2 cellular contexts compared by ENCODE assay signal in genomic region chr3:167754049-167754448, GRCh38.
A peak's percentile ranks its signal among the peaks of the same experiment; 100 is the strongest.
TF ChIP-seq lines count a peak whose summit lies in the region.

No MANE protein-coding gene starts in this region.

TF ChIP-seq in GM12891, 5 proteins besides CTCF, POLR2A, EP300 and RAD21 (continued from another document):
- no peak for TF ChIP-seq TAF1 (IDR thresholded peaks at IDR 0.05; ENCODE audit: low read depth, low read length)
- no peak for TF ChIP-seq PAX5 (IDR thresholded peaks at IDR 0.05; ENCODE audit: insufficient read depth, low read length, severe bottlenecking)
- no peak for TF ChIP-seq POLR2AphosphoS5 (IDR thresholded peaks at IDR 0.05; ENCODE audit: low read depth, low read length)

TF ChIP-seq in GM12878, 131 proteins besides CTCF, POLR2A, EP300 and RAD21 (continued from another document):
- no peak for TF ChIP-seq MTA3 (IDR thresholded peaks at IDR 0.05; ENCODE audit: borderline replicate concordance, low read length)
- TF ChIP-seq, protein P1, sequence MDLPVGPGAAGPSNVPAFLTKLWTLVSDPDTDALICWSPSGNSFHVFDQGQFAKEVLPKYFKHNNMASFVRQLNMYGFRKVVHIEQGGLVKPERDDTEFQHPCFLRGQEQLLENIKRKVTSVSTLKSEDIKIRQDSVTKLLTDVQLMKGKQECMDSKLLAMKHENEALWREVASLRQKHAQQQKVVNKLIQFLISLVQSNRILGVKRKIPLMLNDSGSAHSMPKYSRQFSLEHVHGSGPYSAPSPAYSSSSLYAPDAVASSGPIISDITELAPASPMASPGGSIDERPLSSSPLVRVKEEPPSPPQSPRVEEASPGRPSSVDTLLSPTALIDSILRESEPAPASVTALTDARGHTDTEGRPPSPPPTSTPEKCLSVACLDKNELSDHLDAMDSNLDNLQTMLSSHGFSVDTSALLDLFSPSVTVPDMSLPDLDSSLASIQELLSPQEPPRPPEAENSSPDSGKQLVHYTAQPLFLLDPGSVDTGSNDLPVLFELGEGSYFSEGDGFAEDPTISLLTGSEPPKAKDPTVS (IDR thresholded peaks at IDR 0.05; ENCODE audit: low read depth, low read length): no peak
- TF ChIP-seq ZNF274 (IDR thresholded peaks at IDR 0.05; ENCODE audit: insufficient read depth, insufficient read length): no peak
- TF ChIP-seq RELB (IDR thresholded peaks at IDR 0.05; ENCODE audit: low read depth): peak; percentile 50; the same call in 1 of the 2 replicates
- TF ChIP-seq WRNIP1 (IDR thresholded peaks at IDR 0.05; ENCODE audit: borderline replicate concordance, low read depth, low read length): no peak
- TF ChIP-seq PBX3 (IDR thresholded peaks at IDR 0.05; ENCODE audit: insufficient replicate concordance, low read depth, low read length): no peak
- TF ChIP-seq CEBPB (IDR thresholded peaks at IDR 0.05; ENCODE audit: borderline replicate concordance in 1 of 2, low read depth in 2 of 2, low read length in 2 of 2): no peak
- peak; percentile 84 for TF ChIP-seq SPI1 (IDR thresholded peaks at IDR 0.05; ENCODE audit: borderline replicate concordance, insufficient read depth, low read depth, low read length)
- TF ChIP-seq BHLHE40 (IDR thresholded peaks at IDR 0.05; ENCODE audit: borderline replicate concordance in 1 of 2, low read depth in 2 of 2, low read length in 1 of 2): no peak
- TF ChIP-seq EGR1 (IDR thresholded peaks at IDR 0.05; ENCODE audit: borderline replicate concordance in 1 of 2, low read depth in 2 of 2, low read length in 2 of 2): no peak
- no peak for TF ChIP-seq NR2C1 (IDR thresholded peaks at IDR 0.05)
- no peak for TF ChIP-seq ZNF217 (IDR thresholded peaks at IDR 0.05)
- TF ChIP-seq, protein P2, sequence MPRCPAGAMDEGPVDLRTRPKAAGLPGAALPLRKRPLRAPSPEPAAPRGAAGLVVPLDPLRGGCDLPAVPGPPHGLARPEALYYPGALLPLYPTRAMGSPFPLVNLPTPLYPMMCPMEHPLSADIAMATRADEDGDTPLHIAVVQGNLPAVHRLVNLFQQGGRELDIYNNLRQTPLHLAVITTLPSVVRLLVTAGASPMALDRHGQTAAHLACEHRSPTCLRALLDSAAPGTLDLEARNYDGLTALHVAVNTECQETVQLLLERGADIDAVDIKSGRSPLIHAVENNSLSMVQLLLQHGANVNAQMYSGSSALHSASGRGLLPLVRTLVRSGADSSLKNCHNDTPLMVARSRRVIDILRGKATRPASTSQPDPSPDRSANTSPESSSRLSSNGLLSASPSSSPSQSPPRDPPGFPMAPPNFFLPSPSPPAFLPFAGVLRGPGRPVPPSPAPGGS (IDR thresholded peaks at IDR 0.05; ENCODE audit: borderline replicate concordance, insufficient read depth, low read depth, low read length, poor library complexity, severe bottlenecking): no peak
- no peak for TF ChIP-seq DPF2 (IDR thresholded peaks at IDR 0.05)
- TF ChIP-seq RB1 (IDR thresholded peaks at IDR 0.05; ENCODE audit: borderline replicate concordance): no peak
- no peak for TF ChIP-seq MAX (IDR thresholded peaks at IDR 0.05; ENCODE audit: low read depth, low read length)
- TF ChIP-seq POLR2AphosphoS2 (IDR thresholded peaks at IDR 0.05; ENCODE audit: low read depth, low read length): no peak
- TF ChIP-seq GABPA (IDR thresholded peaks at IDR 0.05; ENCODE audit: low read depth): no peak
- peak; percentile 78 to 79 for TF ChIP-seq IKZF2 (IDR thresholded peaks at IDR 0.05)
- TF ChIP-seq, protein P3, sequence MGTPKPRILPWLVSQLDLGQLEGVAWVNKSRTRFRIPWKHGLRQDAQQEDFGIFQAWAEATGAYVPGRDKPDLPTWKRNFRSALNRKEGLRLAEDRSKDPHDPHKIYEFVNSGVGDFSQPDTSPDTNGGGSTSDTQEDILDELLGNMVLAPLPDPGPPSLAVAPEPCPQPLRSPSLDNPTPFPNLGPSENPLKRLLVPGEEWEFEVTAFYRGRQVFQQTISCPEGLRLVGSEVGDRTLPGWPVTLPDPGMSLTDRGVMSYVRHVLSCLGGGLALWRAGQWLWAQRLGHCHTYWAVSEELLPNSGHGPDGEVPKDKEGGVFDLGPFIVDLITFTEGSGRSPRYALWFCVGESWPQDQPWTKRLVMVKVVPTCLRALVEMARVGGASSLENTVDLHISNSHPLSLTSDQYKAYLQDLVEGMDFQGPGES (IDR thresholded peaks at IDR 0.05): no peak
- TF ChIP-seq CBX5 (IDR thresholded peaks at IDR 0.05; ENCODE audit: low read depth): no peak
